ENCODE assay signal across 8 cellular contexts in the genomic region with DNA sequence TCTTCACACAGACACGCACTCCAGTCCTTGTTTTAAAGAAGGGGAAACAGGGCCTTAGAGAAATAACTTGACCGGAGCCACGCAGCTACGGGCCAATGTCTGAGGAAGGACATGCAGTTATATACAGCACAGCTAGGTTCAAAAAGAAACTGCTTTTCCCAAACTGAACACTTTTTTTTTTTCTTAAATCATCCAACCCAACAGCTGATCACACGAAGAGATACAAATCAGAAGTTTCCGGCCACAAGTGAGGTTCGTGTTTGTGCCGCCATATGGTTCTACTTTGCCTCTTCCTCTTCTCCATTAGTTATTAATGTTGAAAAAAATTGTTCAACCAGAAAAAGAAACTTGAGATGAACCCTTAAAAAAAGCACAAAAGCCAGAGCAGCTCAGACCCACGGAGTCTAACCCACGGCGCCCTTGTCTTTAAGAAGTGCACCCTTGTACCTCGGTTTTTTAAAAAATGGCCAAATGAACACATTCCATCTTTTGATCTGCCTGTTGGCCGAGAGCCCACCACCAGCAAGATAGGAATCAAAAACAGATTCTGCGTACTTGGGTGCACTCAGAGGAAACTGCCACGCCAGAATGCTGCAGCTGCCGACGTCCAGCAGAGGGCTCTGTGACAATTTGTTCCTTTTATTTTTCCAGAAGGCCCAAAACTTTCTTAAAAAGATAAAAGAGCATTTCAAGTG.
DNase-seq lines count a peak whose midpoint lies in the region; ATAC-seq and TF ChIP-seq lines count a peak whose summit lies in the region.

No MANE protein-coding gene starts in this region.

- no peaks in the 10 kb centered on the region for H3K27me3 Mint-ChIP-seq in activated naive CD8-positive, alpha-beta T cell treated with anti-CD3 and anti-CD28 coated beads, Interleukin-2, amount 10 ng/mL, durations not matched to agents 7 days and 5 days

- ATAC-seq in HG03108 (IDR thresholded peaks at IDR 0.05; ENCODE audit: unreplicated experiment), result peak; percentile 44
- peak; percentile 80 for ATAC-seq in activated naive CD8-positive, alpha-beta T cell treated with anti-CD3 and anti-CD28 coated beads, Interleukin-2, amount 10 ng/mL, durations not matched to agents 7 days and 5 days (ENCODE audit: low read depth)
- ATAC-seq in HG02885 (IDR thresholded peaks at IDR 0.05; ENCODE audit: poor library complexity, unreplicated experiment), result no peak

- H3K27ac Mint-ChIP-seq in activated naive CD8-positive, alpha-beta T cell treated with anti-CD3 and anti-CD28 coated beads, Interleukin-2, amount 10 ng/mL, durations not matched to agents 7 days and 5 days, result peak overlapping the region; percentile 97

- peak overlapping the region; percentile 85 for H3K4me3 Mint-ChIP-seq in activated naive CD8-positive, alpha-beta T cell treated with anti-CD3 and anti-CD28 coated beads, Interleukin-2, amount 10 ng/mL, durations not matched to agents 7 days and 5 days

- H3K27ac ChIP-seq in SK-N-MC, result peak overlapping the region; percentile 67
- peak overlapping the region; percentile 76 for H3K27ac ChIP-seq in left ventricle myocardium inferior (replicated peaks)

- DNase-seq in NCI-H82 (lab: John Stamatoyannopoulos, UW), result peak; percentile 30
- no peak for DNase-seq in NCI-H82 treated with DMSO at 0.1 percent for 48 hours (lab: John Stamatoyannopoulos, UW; ENCODE audit: unreplicated experiment)
- DNase-seq in SK-N-MC (ENCODE audit: low read depth, low spot score), result peak; percentile 87
- DNase-seq in activated naive CD8-positive, alpha-beta T cell treated with anti-CD3 and anti-CD28 coated beads, Interleukin-2, amount 10 ng/mL, durations not matched to agents 7 days and 5 days, result peak; percentile 56
- peak; percentile 49 for DNase-seq in left ventricle myocardium inferior
- DNase-seq in skeletal muscle cell (ENCODE audit: low read depth), result peak; percentile 20

- POLR2A ChIA-PET in activated naive CD8-positive, alpha-beta T cell treated with anti-CD3 and anti-CD28 coated beads, Interleukin-2, amount 10 ng/mL, durations not matched to agents 7 days and 5 days (lab: Charles Lee), result interaction anchor here (0.6 to 1.6 kb wide), 5 partner anchors 72 to 221 kb away, joined by 3 to 11 read pairs (median 3); partner anchors contain the start of gene CAPZB

- H3K4me3 ChIP-seq in SK-N-MC (peak overlapping the region; percentile 71), left ventricle myocardium inferior (peak overlapping the region; percentile 18), skeletal muscle cell (ENCODE audit: low read depth, low read length) (peak overlapping the region; percentile 9)

- TF ChIP-seq CTCF in left ventricle myocardium inferior (IDR thresholded peaks at IDR 0.05; ENCODE audit: borderline replicate concordance), result peak; percentile 85

- H3K9me3 ChIP-seq in SK-N-MC (ENCODE audit: low read depth, low read length) (no peaks in the 10 kb centered on the region), left ventricle myocardium inferior (replicated peaks) (no peaks in the 10 kb centered on the region)

- peaks cover 52% of the 10 kb centered on the region for H3K4me1 Mint-ChIP-seq in activated naive CD8-positive, alpha-beta T cell treated with anti-CD3 and anti-CD28 coated beads, Interleukin-2, amount 10 ng/mL, durations not matched to agents 7 days and 5 days

- no peaks in the 10 kb centered on the region for H3K36me3 ChIP-seq in SK-N-MC (ENCODE audit: insufficient read depth, low read length)
- peaks cover 5% of the 10 kb centered on the region for H3K36me3 ChIP-seq in left ventricle myocardium inferior

- peaks cover 78% of the 10 kb centered on the region for H3K4me1 ChIP-seq in left ventricle myocardium inferior

- intact Hi-C loops in left ventricle myocardium inferior (cut with micrococcal nuclease), result loop anchor here (10.0 kb wide), 1 partner anchor 74 kb away; no protein-coding TSS in a partner anchor

- peaks cover 9% of the 10 kb centered on the region for H3K36me3 Mint-ChIP-seq in activated naive CD8-positive, alpha-beta T cell treated with anti-CD3 and anti-CD28 coated beads, Interleukin-2, amount 10 ng/mL, durations not matched to agents 7 days and 5 days

- no peaks in the 10 kb centered on the region for H3K9me3 Mint-ChIP-seq in activated naive CD8-positive, alpha-beta T cell treated with anti-CD3 and anti-CD28 coated beads, Interleukin-2, amount 10 ng/mL, durations not matched to agents 7 days and 5 days

- H3K27me3 ChIP-seq in left ventricle myocardium inferior (ENCODE audit: low read depth), result no peaks in the 10 kb centered on the region

- peak overlapping the region; percentile 50 for H3K9ac ChIP-seq in SK-N-MC (ENCODE audit: insufficient read length)

Comparison
In these comparisons a context has a peak if more than half of its experiments do, and no peak if none do; other contexts are left out.
1. H3K4me3 ChIP-seq: peak in every context shown above with its lines; median percentile 71 in SK-N-MC; 18 in left ventricle myocardium inferior; 9 in skeletal muscle cell.